In the genomic region with DNA sequence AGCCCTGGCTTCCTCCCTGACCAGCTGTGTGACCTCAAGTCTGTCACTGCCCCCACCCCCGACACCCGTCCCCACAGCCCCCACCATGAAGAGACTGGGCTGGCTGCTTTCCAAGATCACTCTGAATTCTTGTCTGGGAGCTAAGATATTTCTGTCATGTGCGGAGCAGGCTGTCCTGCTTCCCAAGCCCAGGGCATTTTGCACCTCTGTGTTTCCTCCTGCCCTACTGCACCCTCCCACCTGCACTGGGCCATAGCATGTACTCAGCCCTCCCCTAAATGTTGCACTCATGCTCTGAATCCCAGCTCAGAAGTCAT, we compare ENCODE assay signal across 27 cellular contexts. TPM values are rescaled to one million over a fixed set of nuclear protein-coding genes. Genes with fewer than 3 reads are reported as not detected.
"Had no signal": no experiment of that assay in that cellular context is flagged by ENCODE, and none has a peak within 500 bp of the region (broad histone marks: within the 10 kb centered on the region; RNA-seq: fewer than 3 reads in every experiment).

No MANE protein-coding gene starts in this region.

- FAIRE-seq: keratinocyte, small intestine had no signal

- DNase-seq: activated CD4-positive, alpha-beta T cell treated with anti-CD3 and anti-CD28 coated beads for 36 hours; activated CD4-positive, CD25-positive, alpha-beta regulatory T cell; activated CD8-positive, alpha-beta memory T cell treated with anti-CD3 and anti-CD28 coated beads, Interleukin-2, amount 10 ng/mL, durations not matched to agents 7 days and 5 days; activated CD8-positive, alpha-beta T cell treated with anti-CD3 and anti-CD28 coated beads, Interleukin-2, amount 10 ng/mL, durations not matched to agents 7 days and 5 days; activated naive CD4-positive, alpha-beta T cell; activated T-cell treated with anti-CD3 and anti-CD28 coated beads, Interleukin-2, amount 50 U/mL, for 48 hours; aorta; body of pancreas; cortex of kidney; effector memory CD8-positive, alpha-beta T cell; erythroblast; foreskin keratinocyte; hippocampal formation; lower lobe of right lung; mesenchymal stem cell; natural killer cell; small intestine; stimulated activated CD4-positive, alpha-beta T cell treated with anti-CD3 and anti-CD28 coated beads, Interleukin-4, amount 100 ng/mL, for 24 hours; stimulated activated naive CD8-positive, alpha-beta T cell treated with anti-CD3 and anti-CD28 coated beads, Interleukin-15, amount 100 ng/mL, for 72 hours; substantia nigra; upper lobe of left lung had no signal

- ATAC-seq: activated CD4-positive, alpha-beta T cell treated with anti-CD3 and anti-CD28 coated beads for 36 hours; activated CD8-positive, alpha-beta memory T cell treated with anti-CD3 and anti-CD28 coated beads, Interleukin-2, amount 10 ng/mL, durations not matched to agents 7 days and 5 days; activated CD8-positive, alpha-beta T cell treated with anti-CD3 and anti-CD28 coated beads, Interleukin-2, amount 10 ng/mL, durations not matched to agents 7 days and 5 days; body of pancreas; effector memory CD8-positive, alpha-beta T cell; foreskin keratinocyte; lower lobe of right lung; natural killer cell; sciatic nerve; stimulated activated memory B cell treated with anti-CD40 and anti-IgM and Interleukin-4, amounts not matched to agents 10 μg/mL and 1 μg/mL and 100 μg/mL, for 72 hours; stimulated activated naive CD8-positive, alpha-beta T cell treated with anti-CD3 and anti-CD28 coated beads, Interleukin-15, amount 100 ng/mL, for 72 hours had no signal

- H2AFZ ChIP-seq: neural progenitor cell had no signal

- H3K9me3 ChIP-seq: body of pancreas, lower lobe of right lung, upper lobe of left lung had no signal

- H3K9ac ChIP-seq: neural progenitor cell had no signal

- H3K27me3 ChIP-seq: body of pancreas, neural progenitor cell, upper lobe of left lung had no signal

- H3K36me3 ChIP-seq: lower lobe of right lung, neural progenitor cell, upper lobe of left lung had no signal

- H3K27ac ChIP-seq: foreskin keratinocyte, lower lobe of right lung, neural progenitor cell, upper lobe of left lung had no signal

- H3K4me1 ChIP-seq: foreskin keratinocyte had no signal

- H3K4me3 ChIP-seq: body of pancreas, lower lobe of right lung, neural progenitor cell, upper lobe of left lung had no signal

- H3K4me2 ChIP-seq: neural progenitor cell had no signal

RNA-seq across cellular contexts. Expression of a gene that starts 30.3 kb away (rescaled TPM):
- total RNA-seq: activated CD4-positive, alpha-beta T cell treated with anti-CD3 and anti-CD28 coated beads for 36 hours; activated CD8-positive, alpha-beta memory T cell treated with anti-CD3 and anti-CD28 coated beads, Interleukin-2, amount 10 ng/mL, durations not matched to agents 7 days and 5 days; activated CD8-positive, alpha-beta T cell treated with anti-CD3 and anti-CD28 coated beads, Interleukin-2, amount 10 ng/mL, durations not matched to agents 7 days and 5 days; cerebellum; T-helper 1 cell treated with Interleukin-12 subunit alpha and Interleukin-12 subunit beta and Interleukin-4 antibody, amounts not matched to agents 30 ng/mL and 1 ng/mL, for 36 hours had no signal
- polyA plus RNA-seq: aorta had no signal
